Comparison of ENCODE assay signal across 11 cellular contexts in genomic region chr18:59502899-59503245, GRCh38.
DNase-seq lines count a peak whose midpoint lies in the region; ATAC-seq and TF ChIP-seq lines count a peak whose summit lies in the region.
"Had no signal": no experiment of that assay in that cellular context is flagged by ENCODE, and none has a peak within 500 bp of the region (broad histone marks: within the 10 kb centered on the region; RNA-seq: fewer than 3 reads in every experiment).

No MANE protein-coding gene starts in this region.

- no peak for TF ChIP-seq CTCF in PC-3 (conservative IDR thresholded peaks at IDR 0.05; ENCODE audit: low read depth, low read length)
- TF ChIP-seq CTCF in chondrocyte (IDR thresholded peaks at IDR 0.05): no peak
- TF ChIP-seq CTCF in suprapubic skin (IDR thresholded peaks at IDR 0.05): no peak
- no peak for TF ChIP-seq CTCF in thyroid gland (IDR thresholded peaks at IDR 0.05)
- TF ChIP-seq CTCF in coronary artery (IDR thresholded peaks at IDR 0.05): no peak

- H3K9ac ChIP-seq in PC-3 (ENCODE audit: low read length): no peak overlapping the region
- no peak overlapping the region for H3K9ac ChIP-seq in mesendoderm (ENCODE audit: low read length)

- H3K9me3 ChIP-seq in PC-3 (ENCODE audit: low read length) (no peaks in the 10 kb centered on the region), suprapubic skin (no peaks in the 10 kb centered on the region), thyroid gland (no peaks in the 10 kb centered on the region)

- no peaks in the 10 kb centered on the region for H3K9me2 ChIP-seq in PC-3 (replicated peaks; ENCODE audit: low read length)

- no peaks in the 10 kb centered on the region for H4K20me1 ChIP-seq in PC-3 (ENCODE audit: low read length)

- no peak for TF ChIP-seq EP300 in suprapubic skin (IDR thresholded peaks at IDR 0.05)

- no peak overlapping the region for H2BK120ac ChIP-seq in mesendoderm (ENCODE audit: low read depth, low read length)

- H3K4ac ChIP-seq in mesendoderm (ENCODE audit: low read depth, low read length): no peak overlapping the region

- H3K27me3 ChIP-seq in PC-3 (ENCODE audit: low read length) (no peaks in the 10 kb centered on the region), mesendoderm (ENCODE audit: insufficient read depth, low read length, poor library complexity) (no peaks in the 10 kb centered on the region), suprapubic skin (no peaks in the 10 kb centered on the region), thyroid gland (no peaks in the 10 kb centered on the region)

- peaks cover 5% of the 10 kb centered on the region for H3K27me3 Mint-ChIP-seq in chondrocyte (ENCODE audit: low read depth)

- ATAC-seq in PC-3: no peak

- no TSS peak for BruUV-seq in PC-3 (replicated peaks; lab: Mats Ljungman, UMichigan)

- no peaks in the 10 kb centered on the region for H3K79me1 ChIP-seq in mesendoderm (ENCODE audit: low read length)

- H2AFZ ChIP-seq in PC-3 (ENCODE audit: low read length): no peak overlapping the region

- peak overlapping the region; percentile 22 for H3K27ac Mint-ChIP-seq in chondrocyte (ENCODE audit: unreplicated experiment)

- H3K79me2 ChIP-seq in PC-3 (ENCODE audit: low read length): no peaks in the 10 kb centered on the region; the same call in 1 of the 2 replicates
- no peaks in the 10 kb centered on the region for H3K79me2 ChIP-seq in mesendoderm (ENCODE audit: control insufficient read depth, insufficient read depth, low read length)

- H3K4me2 ChIP-seq in PC-3 (ENCODE audit: low read length) (peak overlapping the region; percentile 68), mesendoderm (ENCODE audit: low read length) (no peak overlapping the region)

- peaks cover 6% of the 10 kb centered on the region for H3K9me3 Mint-ChIP-seq in chondrocyte (ENCODE audit: low read depth)

- no peak overlapping the region for H3K4me3 Mint-ChIP-seq in chondrocyte (ENCODE audit: unreplicated experiment)

- H3K4me1 ChIP-seq in PC-3 (ENCODE audit: insufficient read depth, low read length): peaks cover 28% of the 10 kb centered on the region
- no peaks in the 10 kb centered on the region for H3K4me1 ChIP-seq in mesendoderm (ENCODE audit: control insufficient read depth, low read depth, low read length)
- H3K4me1 ChIP-seq in suprapubic skin: peaks cover 23% of the 10 kb centered on the region
- H3K4me1 ChIP-seq in thyroid gland: peaks cover 9 to 10% of the 10 kb centered on the region in 2 donors

- no peak overlapping the region for H4K5ac ChIP-seq in mesendoderm (ENCODE audit: low read length)

- intact Hi-C loops in PC-3 (cut with micrococcal nuclease) (no loop called here), thyroid gland (cut with DNase I) (no loop called here)

- H2BK5ac ChIP-seq in mesendoderm (ENCODE audit: low read length): no peak overlapping the region

- H3K18ac ChIP-seq in mesendoderm (ENCODE audit: low read length): no peak overlapping the region

- TF ChIP-seq POLR2A in suprapubic skin (IDR thresholded peaks at IDR 0.05): no peak
- TF ChIP-seq POLR2A in thyroid gland (IDR thresholded peaks at IDR 0.05): no peak

- no peak overlapping the region for H2BK15ac ChIP-seq in mesendoderm (replicated peaks; ENCODE audit: low read depth)

- no CpG with 5 or more reads among the region's 5 CpGs for WGBS in mesendoderm (ENCODE audit: extremely low coverage, insufficient coverage, low lambda C conversion rate)
- 33% methylated on average over 5 of the region's 5 CpGs for WGBS in suprapubic skin
- 51 to 58% methylated on average over 5 of the region's 5 CpGs for WGBS in thyroid gland, 2 donors

- H2AK5ac ChIP-seq in mesendoderm (ENCODE audit: low read length): no peak overlapping the region

- no peaks in the 10 kb centered on the region for H3F3A ChIP-seq in PC-3 (ENCODE audit: low read length, unreplicated experiment)

- CTCF ChIA-PET in PC-3 (lab: Charles Lee): no interaction called here

- H3K27ac ChIP-seq in PC-3 (ENCODE audit: low read length) (peak overlapping the region; percentile 72), mesendoderm (ENCODE audit: low read depth, low read length) (no peak overlapping the region), suprapubic skin (peak overlapping the region; percentile 55), thyroid gland (no peak overlapping the region), coronary artery (peak overlapping the region in 1 of 2 donors; percentile 18)
- H3K27ac ChIP-seq: C4-2B had no signal

- H3K23ac ChIP-seq in mesendoderm (ENCODE audit: low read length): no peak overlapping the region

- DNase-seq in PC-3 (no peak), chondrocyte (ENCODE audit: low spot score) (no peak), mesendoderm (peak; percentile 70), suprapubic skin (ENCODE audit: low spot score in 2 of 2) (no peak), thyroid gland (no peak), NOMO-1 (lab: John Stamatoyannopoulos, UW; ENCODE audit: unreplicated experiment in 2 of 2) (no peak), coronary artery (ENCODE audit: low spot score) (no peak)
- no peak for DNase-seq in activated naive CD4-positive, alpha-beta T cell treated with Interleukin-2 at 50 U/mL for 16 hours
- DNase-seq: activated CD4-positive, alpha-beta T cell treated with anti-CD3 and anti-CD28 coated beads for 4 hours; NCI-H2029 treated with DMSO at 0.1 percent for 48 hours had no signal

- no peak overlapping the region for H4K8ac ChIP-seq in mesendoderm (ENCODE audit: low read depth, low read length)

- POLR2A ChIA-PET in PC-3 (lab: Charles Lee; ENCODE audit: unreplicated experiment): no interaction called here

- H3K36me3 ChIP-seq in PC-3 (ENCODE audit: low read depth, low read length) (no peaks in the 10 kb centered on the region), mesendoderm (ENCODE audit: control insufficient read depth, insufficient read depth, low read length) (no peaks in the 10 kb centered on the region), suprapubic skin (no peaks in the 10 kb centered on the region), thyroid gland (no peaks in the 10 kb centered on the region)

- peaks cover 11% of the 10 kb centered on the region for H3K4me1 Mint-ChIP-seq in chondrocyte (ENCODE audit: low read depth)

- peaks cover 2% of the 10 kb centered on the region for H3K36me3 Mint-ChIP-seq in chondrocyte (ENCODE audit: low read depth)

- H3K4me3 ChIP-seq in PC-3 (ENCODE audit: low read length): no peak overlapping the region
- no peak overlapping the region for H3K4me3 ChIP-seq in mesendoderm (ENCODE audit: low read length)
- H3K4me3 ChIP-seq in suprapubic skin: no peak overlapping the region
- H3K4me3 ChIP-seq in thyroid gland (replicated peaks in 1 of 3): no peak overlapping the region
- H3K4me3 ChIP-seq in coronary artery: no peak overlapping the region

- H3K56ac ChIP-seq in mesendoderm (ENCODE audit: low read length): no peak overlapping the region

Comparison
In these comparisons a context has a peak if more than half of its experiments do, and no peak if none do; other contexts are left out.
1. H3K27ac ChIP-seq: peak in PC-3 (single experiment) and suprapubic skin (single experiment); none in mesendoderm (single experiment) and thyroid gland (0 of 3).